Comparison of ENCODE assay signal across 8 cellular contexts in the genomic region with DNA sequence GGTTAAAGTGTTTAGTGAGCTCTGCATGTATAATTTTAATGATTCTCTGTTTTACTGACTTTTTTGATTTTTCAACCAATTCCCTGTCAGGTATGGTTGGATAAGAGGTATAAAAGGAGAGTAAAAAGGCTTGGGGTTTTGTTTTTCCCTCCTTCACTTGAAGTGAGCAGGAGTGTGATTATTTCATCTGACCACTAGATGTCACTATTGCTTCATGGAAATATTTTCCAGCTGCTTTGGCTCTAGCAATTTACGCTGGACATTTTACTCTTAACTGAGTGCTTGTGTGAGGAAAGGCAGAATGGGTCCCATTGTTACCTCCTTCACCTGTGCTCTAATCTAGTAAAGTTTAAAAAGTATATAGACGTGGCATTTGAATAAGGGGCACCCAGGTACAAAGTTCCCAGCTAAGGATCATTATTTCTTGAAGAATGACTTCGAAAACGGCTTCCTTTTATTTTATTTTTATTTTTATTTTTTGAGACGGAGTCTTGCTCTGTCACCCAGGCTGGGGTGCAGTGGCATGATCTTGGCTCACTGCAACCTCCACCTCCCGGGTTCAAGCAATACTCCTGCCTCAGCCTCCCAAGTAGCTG.
DNase-seq lines count a peak whose midpoint lies in the region; ATAC-seq and TF ChIP-seq lines count a peak whose summit lies in the region.

No MANE protein-coding gene starts in this region.

- peak; percentile 81 for DNase-seq in DMS53 treated with DMSO at 0.1 percent for 48 hours (lab: John Stamatoyannopoulos, UW; ENCODE audit: unreplicated experiment)
- DNase-seq in NCI-H1048 (lab: John Stamatoyannopoulos, UW): peak; percentile 9
- peak; percentile 13 to 83 for DNase-seq in SJCRH30
- DNase-seq in epithelial cell of esophagus (ENCODE audit: low read depth): peak; percentile 69
- peak; percentile 80 for DNase-seq in myocyte (ENCODE audit: low read depth)
- DNase-seq in activated effector memory CD4-positive, alpha-beta T cell treated with Interleukin-2 at 50 U/mL for 16 hours: no peak

- H3K27ac ChIP-seq in SJCRH30: no peak overlapping the region

- H3K27me3 ChIP-seq in SJCRH30: no peaks in the 10 kb centered on the region

- ATAC-seq in GM21723 (IDR thresholded peaks at IDR 0.05; ENCODE audit: unreplicated experiment) (peak; percentile 73), HG02571 (IDR thresholded peaks at IDR 0.05; ENCODE audit: unreplicated experiment) (no peak)

- H3K4me3 ChIP-seq in SJCRH30: no peak overlapping the region
- H3K4me3 ChIP-seq in epithelial cell of esophagus (ENCODE audit: low read length): no peak overlapping the region

- no peaks in the 10 kb centered on the region for H3K9me3 ChIP-seq in SJCRH30 (replicated peaks)

- H3K36me3 ChIP-seq in SJCRH30: no peaks in the 10 kb centered on the region

- peak; percentile 62 for TF ChIP-seq CTCF in epithelial cell of esophagus (IDR thresholded peaks at IDR 0.05; ENCODE audit: insufficient read depth, low read depth, low read length, missing control alignments)

- peaks cover 3% of the 10 kb centered on the region; the same call in 1 of the 2 replicates for H3K4me1 ChIP-seq in SJCRH30
